In the genomic region with DNA sequence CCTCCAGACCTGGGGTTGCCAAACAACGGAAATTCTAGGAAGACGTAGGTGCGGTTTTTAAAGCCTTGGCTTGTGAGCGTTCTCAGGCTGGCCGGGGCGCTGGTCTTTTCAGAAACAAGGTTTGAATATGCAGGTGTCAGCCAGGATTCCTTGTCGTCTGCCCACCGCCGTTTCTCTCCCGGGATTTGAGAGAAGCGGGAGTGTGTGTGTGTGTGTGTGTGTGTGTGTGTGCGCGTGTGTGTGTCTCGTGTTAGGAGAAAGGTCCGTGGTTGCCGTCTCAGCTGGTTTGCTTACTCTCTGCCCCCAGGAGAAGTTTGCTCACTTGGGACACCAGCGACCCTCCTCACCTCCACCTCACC, we compare ENCODE assay signal across 10 cellular contexts. TPM values are rescaled to one million over a fixed set of nuclear protein-coding genes. Genes with fewer than 3 reads are reported as not detected.
DNase-seq lines count a peak whose midpoint lies in the region; ATAC-seq and TF ChIP-seq lines count a peak whose summit lies in the region.
"Had no signal": no experiment of that assay in that cellular context is flagged by ENCODE, and none has a peak within 500 bp of the region (broad histone marks: within the 10 kb centered on the region; RNA-seq: fewer than 3 reads in every experiment).

No MANE protein-coding gene starts in this region.

- H3K4me1 ChIP-seq in CD8-positive, alpha-beta T cell (ENCODE audit: insufficient read depth, low read length), result peaks cover 42% of the 10 kb centered on the region
- no peaks in the 10 kb centered on the region for H3K4me1 ChIP-seq in IMR-90 (ENCODE audit: control insufficient read depth, insufficient read depth, low read length)

- no peak overlapping the region for H3K18ac ChIP-seq in IMR-90 (ENCODE audit: low read depth, low read length)

- no peak overlapping the region for H4K8ac ChIP-seq in IMR-90 (ENCODE audit: low read depth in 2 of 2, low read length in 2 of 2)

- TF ChIP-seq CTCF in CD8-positive, alpha-beta T cell (IDR thresholded peaks at IDR 0.05), result no peak
- TF ChIP-seq CTCF in IMR-90 (conservative IDR thresholded peaks at IDR 0.05; ENCODE audit: low read depth, low read length) (no peak), nephron progenitor cell (IDR thresholded peaks at IDR 0.05) (no peak)

- no peaks in the 10 kb centered on the region for H3K9me3 ChIP-seq in CD8-positive, alpha-beta T cell (ENCODE audit: low read length)
- peaks cover 3% of the 10 kb centered on the region for H3K9me3 ChIP-seq in IMR-90 (ENCODE audit: control insufficient read depth, insufficient read depth, low read length)
- H3K9me3 ChIP-seq: MG63 had no signal

- in situ Hi-C loops in IMR-90 (cut with MboI; ENCODE audit: low sequenced_read_pairs), result no loop called here

- no peak overlapping the region for H2AK9ac ChIP-seq in IMR-90 (replicated peaks; ENCODE audit: low read depth, low read length, poor library complexity)

- dilution Hi-C loops in IMR-90 (cut with HindIII; ENCODE audit: low sequenced_read_pairs, unreplicated experiment), result no loop called here

- BruUV-seq in IMR-90 (replicated peaks; lab: Mats Ljungman, UMichigan), result no TSS peak

- ATAC-seq in CD8-positive, alpha-beta T cell, result no peak
- ATAC-seq in IMR-90 (ENCODE audit: low read depth) (no peak), GM18870 (IDR thresholded peaks at IDR 0.05; ENCODE audit: unreplicated experiment) (no peak), GM19452 (IDR thresholded peaks at IDR 0.05; ENCODE audit: unreplicated experiment) (no peak)

- H3K27me3 Mint-ChIP-seq in CD8-positive, alpha-beta T cell (ENCODE audit: low read depth), result peaks cover 81% of the 10 kb centered on the region
- H3K27me3 Mint-ChIP-seq in nephron progenitor cell (ENCODE audit: low read depth, poor library complexity), result peaks cover 100% of the 10 kb centered on the region

- H2BK20ac ChIP-seq in IMR-90 (ENCODE audit: low read depth, low read length), result no peak overlapping the region

- H2AFZ ChIP-seq in IMR-90 (replicated peaks; ENCODE audit: low read length, poor library complexity), result peak overlapping the region; percentile 83

- H3K4me1 Mint-ChIP-seq in CD8-positive, alpha-beta T cell (ENCODE audit: low read depth), result peaks cover 46% of the 10 kb centered on the region
- H3K4me1 Mint-ChIP-seq in nephron progenitor cell, result peaks cover 52% of the 10 kb centered on the region

- no peak for DNase-seq in CD8-positive, alpha-beta T cell
- no peak for DNase-seq in IMR-90
- peak in 4 of 61 donors; percentile 21 to 64 (median 26) for DNase-seq in caudate nucleus (lab: John Stamatoyannopoulos, UW)
- DNase-seq in nephron progenitor cell, result peak; percentile 22
- no peak for DNase-seq in HuH-7 (ENCODE audit: low spot score)
- DNase-seq in SIG-M5 treated with dmso at 0.1 percent for 504 hours (lab: John Stamatoyannopoulos, UW; ENCODE audit: unreplicated experiment), result no peak
- DNase-seq: activated CD4-positive, alpha-beta T cell treated with anti-CD3 and anti-CD28 coated beads for 4 hours; MG63 had no signal

- TF ChIP-seq POLR2A in IMR-90 (IDR thresholded peaks at IDR 0.05; ENCODE audit: low read depth, low read length), result no peak

- H3K14ac ChIP-seq in IMR-90 (replicated peaks; ENCODE audit: low read depth, low read length), result no peak overlapping the region

- H4K20me1 ChIP-seq in IMR-90 (ENCODE audit: insufficient read depth, low read length), result no peaks in the 10 kb centered on the region; the same call in 1 of the 2 replicates

- no peaks in the 10 kb centered on the region for H3K36me3 Mint-ChIP-seq in CD8-positive, alpha-beta T cell
- H3K36me3 Mint-ChIP-seq in nephron progenitor cell (ENCODE audit: low read depth), result no peaks in the 10 kb centered on the region

- H3K79me1 ChIP-seq in IMR-90 (ENCODE audit: low read depth in 1 of 2, low read length in 2 of 2), result no peaks in the 10 kb centered on the region

- CTCF ChIA-PET in CD8-positive, alpha-beta T cell (lab: Charles Lee), result no interaction called here
- CTCF ChIA-PET in IMR-90 (lab: Yijun Ruan, JAX), result no interaction called here

- no peak overlapping the region for H3K27ac ChIP-seq in CD8-positive, alpha-beta T cell (ENCODE audit: low read depth, low read length)
- H3K27ac ChIP-seq in IMR-90 (ENCODE audit: insufficient read depth, low read length) (no peak overlapping the region), caudate nucleus (ENCODE audit: low read depth, low read length) (peak overlapping the region; percentile 40)

- peak overlapping the region; percentile 67 for H3K4me3 Mint-ChIP-seq in CD8-positive, alpha-beta T cell
- peak overlapping the region; percentile 80 for H3K4me3 Mint-ChIP-seq in nephron progenitor cell

- no peak overlapping the region for H4K5ac ChIP-seq in IMR-90 (ENCODE audit: low read depth, low read length)

- POLR2A ChIA-PET in CD8-positive, alpha-beta T cell (lab: Charles Lee), result no interaction called here
- POLR2A ChIA-PET in IMR-90 (lab: Charles Lee; ENCODE audit: unreplicated experiment), result no interaction called here

- no peak overlapping the region for H3K27ac Mint-ChIP-seq in CD8-positive, alpha-beta T cell
- H3K27ac Mint-ChIP-seq in nephron progenitor cell, result no peak overlapping the region

- no peak overlapping the region for H3K56ac ChIP-seq in IMR-90 (ENCODE audit: extremely low read depth, insufficient read depth, low read length)

- H2AK5ac ChIP-seq in IMR-90 (ENCODE audit: low read depth, low read length), result no peak overlapping the region

- H3K4me2 ChIP-seq in IMR-90 (ENCODE audit: low read depth, low read length), result no peak overlapping the region; the same call in 1 of the 2 replicates

- intact Hi-C loops in CD8-positive, alpha-beta T cell (cut with DNase I, micrococcal nuclease), result no loop called here
- intact Hi-C loops in IMR-90 (cut with micrococcal nuclease), result no loop called here

- no peak overlapping the region for H2BK5ac ChIP-seq in IMR-90 (ENCODE audit: low read depth, low read length, poor library complexity, severe bottlenecking)

- no peaks in the 10 kb centered on the region for H3K9me1 ChIP-seq in IMR-90 (ENCODE audit: insufficient read depth, low read length)

- H3K9me3 Mint-ChIP-seq in CD8-positive, alpha-beta T cell, result peaks cover 4% of the 10 kb centered on the region
- peaks cover 2% of the 10 kb centered on the region for H3K9me3 Mint-ChIP-seq in nephron progenitor cell

- H4K91ac ChIP-seq in IMR-90 (ENCODE audit: insufficient read depth, low read depth, low read length), result no peak overlapping the region

- no peak overlapping the region for H2BK15ac ChIP-seq in IMR-90 (ENCODE audit: low read depth, low read length)

- no peak overlapping the region for H3K9ac ChIP-seq in IMR-90 (ENCODE audit: low read depth, low read length)

- H3K27me3 ChIP-seq in CD8-positive, alpha-beta T cell (ENCODE audit: insufficient read depth, low read length), result peaks cover 66% of the 10 kb centered on the region
- H3K27me3 ChIP-seq in IMR-90 (ENCODE audit: control insufficient read depth, insufficient read depth, low read length), result peaks cover 85% of the 10 kb centered on the region

- WGBS in IMR-90 (ENCODE audit: extremely low coverage in 2 of 2, insufficient read length in 1 of 2), 2 experiments, result no CpG with 5 or more reads among the region's 17 CpGs

- H3K4ac ChIP-seq in IMR-90 (ENCODE audit: low read depth, low read length), result no peak overlapping the region

- no peak for TF ChIP-seq RAD21 in IMR-90 (IDR thresholded peaks at IDR 0.05; ENCODE audit: low read length)

- no peak overlapping the region for H3K4me3 ChIP-seq in CD8-positive, alpha-beta T cell (ENCODE audit: low read depth, low read length)
- H3K4me3 ChIP-seq in IMR-90 (ENCODE audit: insufficient read depth, low read depth, low read length), result no peak overlapping the region

- no peak overlapping the region for H3K23ac ChIP-seq in IMR-90 (ENCODE audit: low read depth, low read length)

- no peak overlapping the region for H2BK120ac ChIP-seq in IMR-90 (ENCODE audit: low read depth, low read length)

- no peaks in the 10 kb centered on the region for H3K36me3 ChIP-seq in CD8-positive, alpha-beta T cell (ENCODE audit: insufficient read depth, low read length)
- no peaks in the 10 kb centered on the region for H3K36me3 ChIP-seq in IMR-90 (ENCODE audit: control insufficient read depth, insufficient read depth, low read length)
- H3K36me3 ChIP-seq: MG63 had no signal

TF ChIP-seq in IMR-90, 13 proteins besides CTCF, POLR2A, EP300 and RAD21:
- TF ChIP-seq SMC3 (IDR thresholded peaks at IDR 0.05; ENCODE audit: low read depth, low read length) (no peak), MAFK (IDR thresholded peaks at IDR 0.05; ENCODE audit: low read depth, low read length) (no peak), BHLHE40 (IDR thresholded peaks at IDR 0.05; ENCODE audit: low read depth, low read length) (no peak), CHD1 (IDR thresholded peaks at IDR 0.05; ENCODE audit: low read depth, low read length) (no peak), MXI1 (IDR thresholded peaks at IDR 0.05; ENCODE audit: borderline replicate concordance, low read depth, low read length) (no peak), MAZ (IDR thresholded peaks at IDR 0.05; ENCODE audit: borderline replicate concordance, low read depth, low read length) (no peak)
- TF ChIP-seq, protein P1, sequence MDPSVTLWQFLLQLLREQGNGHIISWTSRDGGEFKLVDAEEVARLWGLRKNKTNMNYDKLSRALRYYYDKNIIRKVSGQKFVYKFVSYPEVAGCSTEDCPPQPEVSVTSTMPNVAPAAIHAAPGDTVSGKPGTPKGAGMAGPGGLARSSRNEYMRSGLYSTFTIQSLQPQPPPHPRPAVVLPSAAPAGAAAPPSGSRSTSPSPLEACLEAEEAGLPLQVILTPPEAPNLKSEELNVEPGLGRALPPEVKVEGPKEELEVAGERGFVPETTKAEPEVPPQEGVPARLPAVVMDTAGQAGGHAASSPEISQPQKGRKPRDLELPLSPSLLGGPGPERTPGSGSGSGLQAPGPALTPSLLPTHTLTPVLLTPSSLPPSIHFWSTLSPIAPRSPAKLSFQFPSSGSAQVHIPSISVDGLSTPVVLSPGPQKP (IDR thresholded peaks at IDR 0.05; ENCODE audit: borderline replicate concordance, low read depth, low read length), result no peak

RNA-seq across cellular contexts. Expression of a gene that starts 1.0 kb away (rescaled TPM):
- total RNA-seq in CD8-positive, alpha-beta T cell, result not detected
- under 0.01 TPM in 2 replicates for total RNA-seq in IMR-90 (2012; rRNA removed)
- 0.01 and 0.02 TPM in 2 replicates for polyA plus RNA-seq in IMR-90 (2012; rRNA removed)
- not detected in 2 replicates for polyA plus RNA-seq in IMR-90 (2012; cell fraction: cytosol; rRNA removed)
- polyA plus RNA-seq in IMR-90 (2012; cell fraction: nucleus; rRNA removed; ENCODE audit: low replicate concordance), result 0.01 TPM in 2 replicates
